Comparison of ENCODE assay signal across 8 cellular contexts in the genomic region with DNA sequence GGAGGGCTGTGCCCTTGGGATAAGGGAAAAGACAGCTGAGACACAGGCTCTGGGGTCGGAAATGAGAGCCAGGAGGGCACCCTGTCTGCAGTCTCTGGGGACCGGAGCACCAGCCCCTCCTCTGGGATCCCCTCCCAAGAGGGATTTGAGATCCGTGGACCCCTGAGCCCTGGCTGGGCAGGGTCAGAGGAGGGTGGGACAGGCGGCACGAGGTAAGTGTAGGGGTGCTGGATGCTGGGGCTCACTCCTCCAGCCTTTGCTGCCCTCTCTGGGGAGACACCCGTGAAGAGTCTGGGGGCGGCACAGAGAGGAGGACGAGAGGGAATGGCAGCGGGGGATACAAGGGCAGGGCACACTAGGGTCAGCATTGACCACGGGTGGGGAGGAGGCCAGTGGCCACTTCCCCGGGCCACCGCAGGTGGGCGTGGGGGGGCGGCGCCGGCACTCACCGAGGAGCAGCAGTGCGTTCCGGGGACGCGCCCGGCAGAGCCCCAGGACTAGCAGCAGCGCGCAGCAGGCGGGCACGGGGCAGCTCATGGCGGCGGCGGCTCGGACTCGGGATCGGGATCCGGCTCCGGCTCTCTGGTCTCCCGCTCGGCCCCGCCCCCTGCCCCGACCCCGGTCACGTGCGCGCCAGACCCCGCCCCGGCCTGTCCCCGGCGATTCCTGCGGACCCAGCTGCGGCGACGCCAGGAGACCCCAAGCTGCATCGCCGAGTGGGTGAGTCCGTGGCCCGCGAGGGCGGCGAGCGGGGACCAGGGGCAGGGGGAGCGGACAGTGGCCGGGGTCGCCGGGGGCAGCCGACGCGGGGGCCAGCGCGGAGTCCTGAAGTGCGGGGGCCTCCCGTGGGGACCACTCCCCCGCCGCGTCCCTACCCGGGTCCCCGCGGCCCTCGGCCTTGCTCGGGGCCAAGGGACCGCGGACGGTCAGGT. TPM values are rescaled to one million over a fixed set of nuclear protein-coding genes. Genes with fewer than 3 reads are reported as not detected.
A peak's percentile ranks its signal among the peaks of the same experiment; 100 is the strongest.
DNase-seq lines count a peak whose midpoint lies in the region; ATAC-seq and TF ChIP-seq lines count a peak whose summit lies in the region.

A gene (minus strand): TSS at position 557 of the 932 bp plus-strand sequence. CDS start 20 bp downstream, at position 537.
A gene (plus strand): TSS at position 651 of the 932 bp plus-strand sequence. CDS start 1,134 bp downstream, outside the sequence.

- H3K4me1 Mint-ChIP-seq in activated CD4-positive, alpha-beta T cell treated with anti-CD3 and anti-CD28 coated beads, Interleukin-2, amount 10 ng/mL, durations not matched to agents 24 days and 14 days: peaks cover 11% of the 10 kb centered on the region

- intact Hi-C loops in activated CD4-positive, alpha-beta T cell treated with anti-CD3 and anti-CD28 coated beads, Interleukin-2, amount 10 ng/mL, durations not matched to agents 24 days and 14 days (cut with micrococcal nuclease): loop anchor here (2.0 to 5.0 kb wide), 3 partner anchors 32 to 73 kb away; a partner anchor contains a TSS
- intact Hi-C loops in left lung (cut with DNase I): no loop called here

- peak within 1 kb of the TSS; percentile 87 to 90 for H3K27ac ChIP-seq in left lung

- peaks cover 0 to 19% of the 10 kb centered on the region in 2 donors for H3K27me3 ChIP-seq in left lung

- no peaks in the 10 kb centered on the region for H3K9me3 ChIP-seq in left lung

- peak; percentile 94 for ATAC-seq in left lung

- H3K36me3 ChIP-seq in left lung: peaks cover 0 to 33% of the 10 kb centered on the region in 2 donors

- peak within 1 kb of the TSS; percentile 93 for H3K4me3 Mint-ChIP-seq in activated CD4-positive, alpha-beta T cell treated with anti-CD3 and anti-CD28 coated beads, Interleukin-2, amount 10 ng/mL, durations not matched to agents 24 days and 14 days

- H3K36me3 Mint-ChIP-seq in activated CD4-positive, alpha-beta T cell treated with anti-CD3 and anti-CD28 coated beads, Interleukin-2, amount 10 ng/mL, durations not matched to agents 24 days and 14 days (ENCODE audit: low read depth): peaks cover 9% of the 10 kb centered on the region

- H3K4me1 ChIP-seq in left lung: peaks cover 11 to 42% of the 10 kb centered on the region in 2 donors

- H3K9me3 Mint-ChIP-seq in activated CD4-positive, alpha-beta T cell treated with anti-CD3 and anti-CD28 coated beads, Interleukin-2, amount 10 ng/mL, durations not matched to agents 24 days and 14 days: no peaks in the 10 kb centered on the region

- H3K4me3 ChIP-seq in left lung: peak within 1 kb of the TSS; percentile 79 to 98

- DNase-seq in DMS153 treated with DMSO at 0.1 percent for 48 hours (lab: John Stamatoyannopoulos, UW; ENCODE audit: unreplicated experiment) (peak; percentile 46), GOT3 (lab: John Stamatoyannopoulos, UW) (peak; percentile 28), NCI-H2196 (lab: John Stamatoyannopoulos, UW; ENCODE audit: unreplicated experiment) (peak; percentile 86), dedifferentiated amniotic fluid mesenchymal stem cell (ENCODE audit: extremely low spot score) (peak; percentile 44), left lung (peak; percentile 84 to 96), cerebellar nuclear complex (lab: John Stamatoyannopoulos, UW) (no peak)
- DNase-seq in activated CD4-positive, alpha-beta T cell treated with anti-CD3 and anti-CD28 coated beads, Interleukin-2, amount 10 ng/mL, durations not matched to agents 24 days and 14 days: peak; percentile 87
- DNase-seq in stimulated activated CD4-positive, alpha-beta T cell treated with anti-CD3 and anti-CD28 coated beads, Interleukin-4, amount 100 ng/mL, for 24 hours: peak; percentile 67

- peak within 1 kb of the TSS; percentile 91 for H3K27ac Mint-ChIP-seq in activated CD4-positive, alpha-beta T cell treated with anti-CD3 and anti-CD28 coated beads, Interleukin-2, amount 10 ng/mL, durations not matched to agents 24 days and 14 days

- TF ChIP-seq CTCF in left lung (IDR thresholded peaks at IDR 0.05): no peak

- H3K27me3 Mint-ChIP-seq in activated CD4-positive, alpha-beta T cell treated with anti-CD3 and anti-CD28 coated beads, Interleukin-2, amount 10 ng/mL, durations not matched to agents 24 days and 14 days: peaks cover 2% of the 10 kb centered on the region

RNA-seq across cellular contexts. Expression of the first gene that starts in this region (rescaled TPM):
- total RNA-seq in activated CD4-positive, alpha-beta T cell treated with anti-CD3 and anti-CD28 coated beads, Interleukin-2, amount 10 ng/mL, durations not matched to agents 24 days and 14 days: 20.5 and 22.5 TPM in 2 replicates
- total RNA-seq in left lung: 10 to 100 TPM; 55.4 to 83.8 TPM

RNA-seq across cellular contexts. Expression of the second gene that starts in this region (rescaled TPM):
- total RNA-seq in activated CD4-positive, alpha-beta T cell treated with anti-CD3 and anti-CD28 coated beads, Interleukin-2, amount 10 ng/mL, durations not matched to agents 24 days and 14 days: 4.3 and 6.2 TPM in 2 replicates
- total RNA-seq in left lung: 10 to 100 TPM; 31.9 to 36.0 TPM

Comparison
In these comparisons a context has a peak if more than half of its experiments do, and no peak if none do; other contexts are left out.
1. DNase-seq: peak in DMS153 treated with DMSO at 0.1 percent for 48 hours (single experiment), GOT3 (single experiment), NCI-H2196 (single experiment), activated CD4-positive, alpha-beta T cell treated with anti-CD3 and anti-CD28 coated beads, Interleukin-2, amount 10 ng/mL, durations not matched to agents 24 days and 14 days (single experiment), dedifferentiated amniotic fluid mesenchymal stem cell (single experiment), left lung (2 of 2) and stimulated activated CD4-positive, alpha-beta T cell treated with anti-CD3 and anti-CD28 coated beads, Interleukin-4, amount 100 ng/mL, for 24 hours (single experiment); none in cerebellar nuclear complex (0 of 2).